In the genomic region with DNA sequence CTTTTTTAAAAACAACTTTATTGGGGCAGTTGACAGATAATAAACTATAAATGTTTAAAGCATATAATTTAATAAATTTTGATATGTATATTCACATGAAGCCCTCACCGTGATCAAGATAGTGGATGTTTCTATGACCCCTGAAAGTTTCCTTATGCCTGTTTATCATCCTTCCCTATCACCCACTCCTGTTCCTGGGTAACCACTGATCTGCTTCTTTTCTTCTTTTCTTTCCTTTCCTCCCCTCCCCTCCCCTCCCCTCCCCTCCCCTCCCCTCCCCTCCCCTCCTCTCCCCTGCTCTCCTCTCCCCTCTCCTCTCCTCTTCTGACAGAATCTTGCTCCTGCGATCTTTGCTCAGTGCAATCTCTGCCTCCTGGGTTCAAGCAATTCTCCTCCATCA, we compare ENCODE assay signal across 8 cellular contexts.
"Had no signal": no experiment of that assay in that cellular context is flagged by ENCODE, and none has a peak within 500 bp of the region (broad histone marks: within the 10 kb centered on the region; RNA-seq: fewer than 3 reads in every experiment).

No MANE protein-coding gene starts in this region.

- H3K4me2 ChIP-seq: KMS-11 had no signal

- H3K4me3 ChIP-seq: GM23248 had no signal

- H2AFZ ChIP-seq: GM23248 had no signal

- H3K4me3 Mint-ChIP-seq: H9 had no signal

- DNase-seq: H9, IMR-90, KBM-7 had no signal

- H3K27ac Mint-ChIP-seq: H9 had no signal

- H3K9ac ChIP-seq: GM23248, KMS-11 had no signal

- H3K4me1 Mint-ChIP-seq: H9 had no signal

- H3K27ac ChIP-seq: GM23248, HL-60, KMS-11 had no signal

- FAIRE-seq: H1, H54 had no signal

- H3K9me3 Mint-ChIP-seq: H9 had no signal
